Comparison of ENCODE assay signal across 9 cellular contexts in genomic region chr1:6245869-6246496, GRCh38. TPM values are rescaled to one million over a fixed set of nuclear protein-coding genes. Genes with fewer than 3 reads are reported as not detected.
A peak's percentile ranks its signal among the peaks of the same experiment; 100 is the strongest.
DNase-seq lines count a peak whose midpoint lies in the region; ATAC-seq, FAIRE-seq and TF ChIP-seq lines count a peak whose summit lies in the region.
"Had no signal": no experiment of that assay in that cellular context is flagged by ENCODE, and none has a peak within 500 bp of the region (broad histone marks: within the 10 kb centered on the region; RNA-seq: fewer than 3 reads in every experiment).

No MANE protein-coding gene starts in this region.

- POLR2A ChIA-PET in PC-9 (lab: Charles Lee; ENCODE audit: unreplicated experiment) = interaction anchor here (0.6 kb wide), 1 partner anchor 99 kb away, joined by 5 read pairs; no protein-coding TSS in a partner anchor
- POLR2A ChIA-PET in K562 (lab: Yijun Ruan, JAX) = interaction anchor here (0.6 to 1.1 kb wide), 5 partner anchors 13 to 1193 kb away, joined by 3 read pairs; no protein-coding TSS in a partner anchor

- H3K27me3 ChIP-seq in ACC112 (ENCODE audit: insufficient read depth, low read length) (peaks cover 71% of the 10 kb centered on the region), HAP-1 (ENCODE audit: low read depth) (peaks cover 33% of the 10 kb centered on the region), PC-9 (ENCODE audit: insufficient read depth, low read depth) (peaks cover 17% of the 10 kb centered on the region), K562 (ENCODE audit: control insufficient read depth in 2 of 2, insufficient read depth in 2 of 2, low read length in 2 of 2) (peaks cover 35 to 69% of the 10 kb centered on the region in 2 experiments)

- H3K4me1 ChIP-seq in ACC112 (ENCODE audit: control insufficient read depth, insufficient read depth, low read length, unreplicated experiment) = no peaks in the 10 kb centered on the region
- H3K4me1 ChIP-seq in HAP-1 = peaks cover 10% of the 10 kb centered on the region
- no peaks in the 10 kb centered on the region for H3K4me1 ChIP-seq in PC-9 (replicated peaks; ENCODE audit: insufficient read depth)
- H3K4me1 ChIP-seq in K562 (replicated peaks in 1 of 2; ENCODE audit: control insufficient read depth in 2 of 2, insufficient read depth in 2 of 2, low read length in 2 of 2) = peaks cover 5 to 68% of the 10 kb centered on the region in 2 experiments; a peak in 3 of 5 replicates

- BruUV-seq in PC-9 (replicated peaks; lab: Mats Ljungman, UMichigan) = no TSS peak
- no TSS peak for BruUV-seq in K562 (replicated peaks; lab: Mats Ljungman, UMichigan)

- WGBS in K562 (ENCODE audit: insufficient coverage, low coverage, missing lambda C conversion rate) = 14% methylated on average over 29 of the region's 49 CpGs

- peak overlapping the region; percentile 58 for H3K4me3 ChIP-seq in ACC112 (ENCODE audit: low read depth, low read length)
- H3K4me3 ChIP-seq in HAP-1 = peak overlapping the region; percentile 29
- peak overlapping the region; percentile 42; the same call in 1 of the 2 replicates for H3K4me3 ChIP-seq in PC-9
- peak overlapping the region; percentile 34 for H3K4me3 ChIP-seq in K562
- peak overlapping the region; percentile 40 for H3K4me3 ChIP-seq in skeletal muscle cell (ENCODE audit: low read depth, low read length)

- intact Hi-C loops in PC-9 (cut with micrococcal nuclease; ENCODE audit: unreplicated experiment) (loop anchor here (1.0 to 5.0 kb wide), 8 partner anchors 97 to 973 kb away; no protein-coding TSS in a partner anchor), K562 (cut with micrococcal nuclease) (loop anchor here (1.0 to 2.0 kb wide), 5 partner anchors 35 to 193 kb away; no protein-coding TSS in a partner anchor)

- CTCF ChIA-PET in PC-9 (lab: Charles Lee) (interaction anchor here (0.6 to 0.7 kb wide), 6 partner anchors 89 to 789 kb away, joined by 3 to 6 read pairs (median 4); no protein-coding TSS in a partner anchor), K562 (lab: Yijun Ruan, JAX; ENCODE audit: low intra/inter-chr PET ratio) (interaction anchor here (0.5 to 6.6 kb wide), 15 partner anchors 22 to 251 kb away, joined by 3 to 131 read pairs (median 5); no protein-coding TSS in a partner anchor)

- H3K4me2 ChIP-seq in PC-9 = peak overlapping the region; percentile 63
- H3K4me2 ChIP-seq in K562 (ENCODE audit: insufficient read depth, low read length) = no peak overlapping the region

- peaks cover 3% of the 10 kb centered on the region for H3K9me1 ChIP-seq in K562 (ENCODE audit: control insufficient read depth, insufficient read depth, low read length)

- H3K36me3 ChIP-seq in ACC112 (ENCODE audit: insufficient read depth, low read length) (no peaks in the 10 kb centered on the region), HAP-1 (replicated peaks) (no peaks in the 10 kb centered on the region), PC-9 (ENCODE audit: low read depth) (no peaks in the 10 kb centered on the region), K562 (ENCODE audit: control insufficient read depth, insufficient read depth, low read length) (no peaks in the 10 kb centered on the region)

- no peak for TF ChIP-seq RAD21 in K562 (CRISPR knock-in tag; conservative IDR thresholded peaks at IDR 0.05 in 1 of 2, IDR thresholded peaks at IDR 0.05 in 1 of 2)

- H3K9me2 ChIP-seq in PC-9 (ENCODE audit: insufficient read depth) = no peaks in the 10 kb centered on the region

- H3K9ac ChIP-seq in K562 (ENCODE audit: insufficient read depth in 1 of 2, low read depth in 2 of 2, low read length in 2 of 2) = 0 out of 4 replicates have a peak overlapping the region, but pooled peaks of 1 of the 2 experiments have one; percentile 11

- H2AFZ ChIP-seq in ACC112 (ENCODE audit: low read length, unreplicated experiment) (no peak overlapping the region), PC-9 (no peak overlapping the region), K562 (ENCODE audit: low read depth, low read length) (no peak overlapping the region)

- no peak for FAIRE-seq in K562 (lab: Jason Lieb, UNC)

- H3K9me3 ChIP-seq in HAP-1 = no peaks in the 10 kb centered on the region
- H3K9me3 ChIP-seq in PC-9 (ENCODE audit: insufficient read depth, low read depth) = no peaks in the 10 kb centered on the region
- H3K9me3 ChIP-seq in K562 (replicated peaks; ENCODE audit: control insufficient read depth, insufficient read depth, low read depth, low read length) = no peaks in the 10 kb centered on the region

- DNase-seq in HAP-1 (ENCODE audit: low spot score in 2 of 2) (peak in 1 of 2 experiments; percentile 84), PC-9 (peak in 1 of 2 experiments; percentile 23), K562 (ENCODE audit: extremely low read depth in 1 of 4, low spot score in 3 of 4) (peak; percentile 69 to 81 (median 76)), skeletal muscle cell (ENCODE audit: low read depth) (no peak), NOMO-1 treated with dmso at 0.1 percent for 144 hours (lab: John Stamatoyannopoulos, UW; ENCODE audit: unreplicated experiment) (no peak), pons (ENCODE audit: low spot score) (no peak)

- H3F3A ChIP-seq in PC-9 (ENCODE audit: insufficient read depth, low read depth) = no peaks in the 10 kb centered on the region; the same call in 1 of the 2 replicates

- no peak for TF ChIP-seq EP300 in K562 (IDR thresholded peaks at IDR 0.05; ENCODE audit: low read length)

- peak; percentile 72 for ATAC-seq in K562
- no peak for ATAC-seq in HG02840 (IDR thresholded peaks at IDR 0.05; ENCODE audit: low FRiP score, unreplicated experiment)

- no peak for TF ChIP-seq POLR2A in K562 (conservative IDR thresholded peaks at IDR 0.05)

- no peaks in the 10 kb centered on the region for H4K20me1 ChIP-seq in PC-9 (ENCODE audit: insufficient read depth)
- peaks cover 43% of the 10 kb centered on the region for H4K20me1 ChIP-seq in K562 (replicated peaks; ENCODE audit: control insufficient read depth, insufficient read depth, low read length)

- TF ChIP-seq CTCF in PC-9 (conservative IDR thresholded peaks at IDR 0.05) (no peak), K562 (IDR thresholded peaks at IDR 0.05 in 2 of 3, conservative IDR thresholded peaks at IDR 0.05 in 1 of 3; ENCODE audit: insufficient read depth in 2 of 3, low read depth in 1 of 3, low read length in 3 of 3) (no peak)

- H3K27ac ChIP-seq in ACC112 (ENCODE audit: low read depth, low read length) (no peak overlapping the region), PC-9 (no peak overlapping the region), K562 (ENCODE audit: extremely low read depth, low read depth, low read length) (no peak overlapping the region)

- in situ Hi-C loops in HAP-1 (cut with MboI; ENCODE audit: low sequenced_read_pairs) (no loop called here), K562 (cut with MboI) (loop anchor here (5.0 kb wide), 1 partner anchor 101 kb away; no protein-coding TSS in a partner anchor)

- no peaks in the 10 kb centered on the region for H3K79me2 ChIP-seq in ACC112 (ENCODE audit: control insufficient read depth, insufficient read depth, low read length, unreplicated experiment)
- H3K79me2 ChIP-seq in PC-9 (ENCODE audit: low read depth) = no peaks in the 10 kb centered on the region
- H3K79me2 ChIP-seq in K562 (ENCODE audit: control insufficient read depth, insufficient read depth, low read length) = no peaks in the 10 kb centered on the region

RNA-seq across cellular contexts. Expression of gene HES3, which starts 2.0 kb away (rescaled TPM):
- total RNA-seq in PC-9 (2021) (not detected in 2 replicates), K562 (2014; rRNA removed) (not detected in 2 replicates), K562 (2014; rRNA removed; fragmentation: Illumina TruSeq; extraction: Trizol) (not detected in 2 replicates), K562 (2015; rRNA removed; fragmentation: Illumina TruSeq; extraction: Trizol) (not detected in 2 replicates), K562 (2021) (0.27 TPM in 1 of 2 replicates, not detected in the other)
- total RNA-seq in K562 (2011; cell fraction: chromatin; rRNA removed; ENCODE audit: low replicate concordance) = not detected in 2 replicates
- not detected in 2 replicates for total RNA-seq in K562 (2011; cell fraction: nucleolus; rRNA removed)
- total RNA-seq in K562 (2011; cell fraction: nucleoplasm; rRNA removed) = not detected in 2 replicates
- polyA plus RNA-seq in K562 (2011; rRNA removed) (not detected in 2 replicates), K562 (2014; fragmentation: Illumina TruSeq; extraction: Trizol) (not detected in 2 replicates), K562 (2014; fragmentation: Nextera tagmentation; extraction: Ambion mirVana) (not detected), K562 (2014; rRNA removed) (not detected in 2 replicates)
- not detected in 2 replicates for polyA plus RNA-seq in K562 (2011; cell fraction: cytosol; rRNA removed)
- polyA plus RNA-seq in K562 (2011; cell fraction: nucleus; rRNA removed) = not detected in 2 replicates
- polyA plus RNA-seq in K562 (2012) = not detected in 2 replicates
- not detected in 2 replicates for polyA minus RNA-seq in K562 (2011; rRNA and poly(A)+ RNA removed)
- not detected in 2 replicates for polyA minus RNA-seq in K562 (2011; cell fraction: cytosol; rRNA and poly(A)+ RNA removed)
- polyA minus RNA-seq in K562 (2011; cell fraction: nucleus; rRNA and poly(A)+ RNA removed) = not detected in 2 replicates
- total RNA-seq: activated naive CD4-positive, alpha-beta T cell treated with anti-CD3 and anti-CD28 coated beads, Interleukin-2, amount 50 U/mL, for 72 hours had no signal

RNA-seq across cellular contexts. Expression of gene ICMT, which starts 10.2 kb away (rescaled TPM):
- total RNA-seq in PC-9 (2021) (43.9 and 44.3 TPM in 2 replicates), K562 (2014; rRNA removed) (58.3 and 62.9 TPM in 2 replicates), K562 (2014; rRNA removed; fragmentation: Illumina TruSeq; extraction: Trizol) (56.6 and 58.2 TPM in 2 replicates), K562 (2015; rRNA removed; fragmentation: Illumina TruSeq; extraction: Trizol) (63.3 and 67.4 TPM in 2 replicates), K562 (2021) (63.7 and 74.3 TPM in 2 replicates)
- 34.2 and 46.4 TPM in 2 replicates for total RNA-seq in K562 (2011; cell fraction: chromatin; rRNA removed; ENCODE audit: low replicate concordance)
- 48.3 and 55.9 TPM in 2 replicates for total RNA-seq in K562 (2011; cell fraction: nucleolus; rRNA removed)
- 56.2 and 77.6 TPM in 2 replicates for total RNA-seq in K562 (2011; cell fraction: nucleoplasm; rRNA removed)
- polyA plus RNA-seq in K562 (2011; rRNA removed) (36.2 and 49.5 TPM in 2 replicates), K562 (2014; fragmentation: Illumina TruSeq; extraction: Trizol) (48.5 and 57.1 TPM in 2 replicates), K562 (2014; fragmentation: Nextera tagmentation; extraction: Ambion mirVana) (1 to 10 TPM; 4.3 to 6.3 TPM), K562 (2014; rRNA removed) (41.5 and 50.0 TPM in 2 replicates)
- 46.0 and 48.8 TPM in 2 replicates for polyA plus RNA-seq in K562 (2011; cell fraction: cytosol; rRNA removed)
- 20.4 and 21.7 TPM in 2 replicates for polyA plus RNA-seq in K562 (2011; cell fraction: nucleus; rRNA removed)
- 43.1 and 44.0 TPM in 2 replicates for polyA plus RNA-seq in K562 (2012)
- polyA minus RNA-seq in K562 (2011; rRNA and poly(A)+ RNA removed) = 59.8 and 70.6 TPM in 2 replicates
- 38.5 and 45.1 TPM in 2 replicates for polyA minus RNA-seq in K562 (2011; cell fraction: cytosol; rRNA and poly(A)+ RNA removed)
- polyA minus RNA-seq in K562 (2011; cell fraction: nucleus; rRNA and poly(A)+ RNA removed) = 12.3 and 16.6 TPM in 2 replicates

RNA-seq across cellular contexts. Expression of gene GPR153, which starts 14.9 kb away (rescaled TPM):
- total RNA-seq in PC-9 (2021) = 7.9 and 8.0 TPM in 2 replicates
- 0.90 and 4.5 TPM in 2 replicates for total RNA-seq in K562 (2011; cell fraction: chromatin; rRNA removed; ENCODE audit: low replicate concordance)
- 2.9 and 4.0 TPM in 2 replicates for total RNA-seq in K562 (2011; cell fraction: nucleolus; rRNA removed)
- 1.5 and 1.6 TPM in 2 replicates for total RNA-seq in K562 (2011; cell fraction: nucleoplasm; rRNA removed)
- 0.41 and 1.0 TPM in 2 replicates for total RNA-seq in K562 (2014; rRNA removed)
- 0.25 and 0.26 TPM in 2 replicates for total RNA-seq in K562 (2014; rRNA removed; fragmentation: Illumina TruSeq; extraction: Trizol)
- 0.49 and 0.51 TPM in 2 replicates for total RNA-seq in K562 (2015; rRNA removed; fragmentation: Illumina TruSeq; extraction: Trizol)
- total RNA-seq in K562 (2021) = 1.3 and 1.5 TPM in 2 replicates
- 0.54 and 0.65 TPM in 2 replicates for polyA plus RNA-seq in K562 (2011; rRNA removed)
- polyA plus RNA-seq in K562 (2011; cell fraction: cytosol; rRNA removed) = 0.63 and 2.3 TPM in 2 replicates
- polyA plus RNA-seq in K562 (2011; cell fraction: nucleus; rRNA removed) = 1.1 and 3.9 TPM in 2 replicates
- polyA plus RNA-seq in K562 (2012) = 0.79 and 0.86 TPM in 2 replicates
- 0.54 and 0.71 TPM in 2 replicates for polyA plus RNA-seq in K562 (2014; fragmentation: Illumina TruSeq; extraction: Trizol)
- under 1 TPM; 0.01 to 0.03 TPM for polyA plus RNA-seq in K562 (2014; fragmentation: Nextera tagmentation; extraction: Ambion mirVana)
- polyA plus RNA-seq in K562 (2014; rRNA removed) = 0.85 and 0.90 TPM in 2 replicates
- polyA minus RNA-seq in K562 (2011; rRNA and poly(A)+ RNA removed) = 0.30 and 0.81 TPM in 2 replicates
- polyA minus RNA-seq in K562 (2011; cell fraction: cytosol; rRNA and poly(A)+ RNA removed) = 0.86 and 1.2 TPM in 2 replicates
- 0.89 and 1.2 TPM in 2 replicates for polyA minus RNA-seq in K562 (2011; cell fraction: nucleus; rRNA and poly(A)+ RNA removed)

RNA-seq across cellular contexts. Expression of gene RNF207, which starts 40.1 kb away (rescaled TPM):
- total RNA-seq in PC-9 (2021) (49.3 and 53.1 TPM in 2 replicates), K562 (2014; rRNA removed) (16.8 and 17.8 TPM in 2 replicates), K562 (2014; rRNA removed; fragmentation: Illumina TruSeq; extraction: Trizol) (5.3 and 7.0 TPM in 2 replicates), K562 (2015; rRNA removed; fragmentation: Illumina TruSeq; extraction: Trizol) (10.9 and 12.9 TPM in 2 replicates), K562 (2021) (21.7 and 26.6 TPM in 2 replicates)
- total RNA-seq in K562 (2011; cell fraction: chromatin; rRNA removed; ENCODE audit: low replicate concordance) = 82.0 and 222 TPM in 2 replicates
- 147 and 149 TPM in 2 replicates for total RNA-seq in K562 (2011; cell fraction: nucleolus; rRNA removed)
- total RNA-seq in K562 (2011; cell fraction: nucleoplasm; rRNA removed) = 90.3 and 94.3 TPM in 2 replicates
- polyA plus RNA-seq in K562 (2011; rRNA removed) (10.8 and 17.6 TPM in 2 replicates), K562 (2014; fragmentation: Illumina TruSeq; extraction: Trizol) (13.4 and 14.7 TPM in 2 replicates), K562 (2014; fragmentation: Nextera tagmentation; extraction: Ambion mirVana) (1 to 10 TPM; 2.7 to 4.3 TPM), K562 (2014; rRNA removed) (30.6 and 37.1 TPM in 2 replicates)
- 7.7 and 14.1 TPM in 2 replicates for polyA plus RNA-seq in K562 (2011; cell fraction: cytosol; rRNA removed)
- 96.4 and 160 TPM in 2 replicates for polyA plus RNA-seq in K562 (2011; cell fraction: nucleus; rRNA removed)
- 12.5 and 17.6 TPM in 2 replicates for polyA plus RNA-seq in K562 (2012)
- 4.7 and 5.8 TPM in 2 replicates for polyA minus RNA-seq in K562 (2011; rRNA and poly(A)+ RNA removed)
- 9.4 and 12.2 TPM in 2 replicates for polyA minus RNA-seq in K562 (2011; cell fraction: cytosol; rRNA and poly(A)+ RNA removed)
- 44.0 and 47.4 TPM in 2 replicates for polyA minus RNA-seq in K562 (2011; cell fraction: nucleus; rRNA and poly(A)+ RNA removed)

RNA-seq across cellular contexts. Expression of gene RPL22, which starts 46.6 kb away (rescaled TPM):
- total RNA-seq in PC-9 (2021) = 408 and 447 TPM in 2 replicates
- 123 and 176 TPM in 2 replicates for total RNA-seq in K562 (2011; cell fraction: chromatin; rRNA removed; ENCODE audit: low replicate concordance)
- total RNA-seq in K562 (2011; cell fraction: nucleolus; rRNA removed) = 90.0 and 92.7 TPM in 2 replicates
- 151 and 187 TPM in 2 replicates for total RNA-seq in K562 (2011; cell fraction: nucleoplasm; rRNA removed)
- total RNA-seq in K562 (2014; rRNA removed) = 344 and 467 TPM in 2 replicates
- 1,165 and 1,306 TPM in 2 replicates for total RNA-seq in K562 (2014; rRNA removed; fragmentation: Illumina TruSeq; extraction: Trizol)
- 548 and 579 TPM in 2 replicates for total RNA-seq in K562 (2015; rRNA removed; fragmentation: Illumina TruSeq; extraction: Trizol)
- 578 and 629 TPM in 2 replicates for total RNA-seq in K562 (2021)
- polyA plus RNA-seq in K562 (2011; rRNA removed) = 446 and 607 TPM in 2 replicates
- 48.5 and 166 TPM in 2 replicates for polyA plus RNA-seq in K562 (2011; cell fraction: cytosol; rRNA removed)
- polyA plus RNA-seq in K562 (2011; cell fraction: nucleus; rRNA removed) = 62.0 and 114 TPM in 2 replicates
- polyA plus RNA-seq in K562 (2012) = 1,489 and 2,642 TPM in 2 replicates
- polyA plus RNA-seq in K562 (2014; fragmentation: Illumina TruSeq; extraction: Trizol) = 658 and 673 TPM in 2 replicates
- polyA plus RNA-seq in K562 (2014; fragmentation: Nextera tagmentation; extraction: Ambion mirVana) = 100 to 1,000 TPM; 581 to 618 TPM
- 542 and 593 TPM in 2 replicates for polyA plus RNA-seq in K562 (2014; rRNA removed)
- polyA minus RNA-seq in K562 (2011; rRNA and poly(A)+ RNA removed) = 169 and 228 TPM in 2 replicates
- 72.4 and 86.6 TPM in 2 replicates for polyA minus RNA-seq in K562 (2011; cell fraction: cytosol; rRNA and poly(A)+ RNA removed)
- polyA minus RNA-seq in K562 (2011; cell fraction: nucleus; rRNA and poly(A)+ RNA removed) = 44.0 and 81.2 TPM in 2 replicates

Comparison
In these comparisons a context has a peak if more than half of its experiments do, and no peak if none do; other contexts are left out.
1. DNase-seq: peak in K562 (4 of 4); none in skeletal muscle cell (single experiment), NOMO-1 treated with dmso at 0.1 percent for 144 hours (single experiment) and pons (single experiment).
2. Peak in every context shown above with its lines, with median percentiles within 50 percentile points of each other: H3K4me3 ChIP-seq.